ENCODE assay signal across 17 cellular contexts in genomic region chr2:181916726-181917377, GRCh38. TPM values are rescaled to one million over a fixed set of nuclear protein-coding genes. Genes with fewer than 3 reads are reported as not detected.
A peak's percentile ranks its signal among the peaks of the same experiment; 100 is the strongest.
DNase-seq lines count a peak whose midpoint lies in the region; ATAC-seq and TF ChIP-seq lines count a peak whose summit lies in the region.
"Had no signal": no experiment of that assay in that cellular context is flagged by ENCODE, and none has a peak within 500 bp of the region (broad histone marks: within the 10 kb centered on the region; RNA-seq: fewer than 3 reads in every experiment).

No MANE protein-coding gene starts in this region.

- H3K9me3 Mint-ChIP-seq in effector memory CD8-positive, alpha-beta T cell: no peaks in the 10 kb centered on the region

- no CpG with 5 or more reads among the region's 4 CpGs for WGBS in IMR-90 (ENCODE audit: extremely low coverage in 2 of 2, insufficient read length in 1 of 2), 2 experiments

- peak; percentile 28 for DNase-seq in A172 (ENCODE audit: low spot score)
- peak; percentile 69 for DNase-seq in IMR-90
- DNase-seq in astrocyte of the hippocampus (ENCODE audit: low read depth, low spot score): peak; percentile 46
- DNase-seq in glomerular visceral epithelial cell (ENCODE audit: extremely low spot score): peak; percentile 23
- no peak for DNase-seq in NCI-H526 treated with DMSO at 0.1 percent for 48 hours (lab: John Stamatoyannopoulos, UW)
- DNase-seq in HEK293T (ENCODE audit: extremely low spot score): no peak
- DNase-seq in effector memory CD8-positive, alpha-beta T cell: no peak
- DNase-seq: activated CD8-positive, alpha-beta T cell treated with anti-CD3 and anti-CD28 coated beads, Interleukin-2, amount 10 ng/mL, durations not matched to agents 7 days and 5 days; cerebellar nuclear complex; KBM-7; midbrain; NCI-H1930; NCI-H774; ovary; stimulated activated CD4-positive, alpha-beta T cell treated with anti-CD3 and anti-CD28 coated beads, Interleukin-12 subunit alpha, Interleukin-12 subunit beta, amount 100 ng/mL, for 4 hours had no signal

- H3K4me3 ChIP-seq in IMR-90 (ENCODE audit: insufficient read depth, low read depth, low read length): no peak overlapping the region
- H3K4me3 ChIP-seq: ovary had no signal

- ATAC-seq in IMR-90 (ENCODE audit: low read depth) (peak; percentile 54), esophagus mucosa (no peak)
- ATAC-seq in effector memory CD8-positive, alpha-beta T cell (replicated peaks): no peak
- ATAC-seq: activated CD8-positive, alpha-beta T cell treated with anti-CD3 and anti-CD28 coated beads, Interleukin-2, amount 10 ng/mL, durations not matched to agents 7 days and 5 days; Right ventricle myocardium inferior had no signal

- no peak overlapping the region for H2BK15ac ChIP-seq in IMR-90 (ENCODE audit: low read depth, low read length)

- no TSS peak for BruUV-seq in IMR-90 (replicated peaks; lab: Mats Ljungman, UMichigan)

- peaks cover 32% of the 10 kb centered on the region for H3K36me3 Mint-ChIP-seq in effector memory CD8-positive, alpha-beta T cell (ENCODE audit: insufficient read depth)

- TF ChIP-seq POLR2A in IMR-90 (IDR thresholded peaks at IDR 0.05; ENCODE audit: low read depth, low read length): no peak

- H2BK5ac ChIP-seq in IMR-90 (ENCODE audit: low read depth, low read length, poor library complexity, severe bottlenecking): peak overlapping the region; percentile 70

- peaks cover 21 to 50% of the 10 kb centered on the region in 2 experiments for H3K79me1 ChIP-seq in IMR-90 (ENCODE audit: low read depth in 1 of 2, low read length in 2 of 2)

- peak overlapping the region; percentile 6; the same call in 1 of the 2 replicates for H3K27ac ChIP-seq in IMR-90 (ENCODE audit: insufficient read depth, low read length)
- H3K27ac ChIP-seq: ovary had no signal

- no peak overlapping the region for H2BK20ac ChIP-seq in IMR-90 (ENCODE audit: low read depth, low read length)

- no peak overlapping the region for H3K9ac ChIP-seq in IMR-90 (ENCODE audit: low read depth, low read length)

- H3K4me1 ChIP-seq in IMR-90 (ENCODE audit: control insufficient read depth, insufficient read depth, low read length): peaks cover 8% of the 10 kb centered on the region

- dilution Hi-C loops in IMR-90 (cut with HindIII; ENCODE audit: low sequenced_read_pairs, unreplicated experiment): no loop called here

- no peak overlapping the region; the same call in 1 of the 2 replicates for H3K4me2 ChIP-seq in IMR-90 (ENCODE audit: low read depth, low read length)

- H4K91ac ChIP-seq in IMR-90 (ENCODE audit: insufficient read depth, low read depth, low read length): no peak overlapping the region

- no peak overlapping the region; the same call in 1 of the 2 replicates for H3K23ac ChIP-seq in IMR-90 (ENCODE audit: low read depth, low read length)

- H3K27me3 Mint-ChIP-seq in effector memory CD8-positive, alpha-beta T cell: no peaks in the 10 kb centered on the region

- no peaks in the 10 kb centered on the region for H3K27me3 ChIP-seq in IMR-90 (ENCODE audit: control insufficient read depth, insufficient read depth, low read length)
- H3K27me3 ChIP-seq: ovary had no signal

- no peaks in the 10 kb centered on the region for H3K9me3 ChIP-seq in IMR-90 (ENCODE audit: control insufficient read depth, insufficient read depth, low read length)
- H3K9me3 ChIP-seq: ovary had no signal

- no peak overlapping the region for H3K56ac ChIP-seq in IMR-90 (ENCODE audit: extremely low read depth, insufficient read depth, low read length)

- no peak overlapping the region for H2AK9ac ChIP-seq in IMR-90 (replicated peaks; ENCODE audit: low read depth, low read length, poor library complexity)

- no peaks in the 10 kb centered on the region for H3K4me1 Mint-ChIP-seq in effector memory CD8-positive, alpha-beta T cell (ENCODE audit: low read depth in 2 of 2)

- H3K4ac ChIP-seq in IMR-90 (ENCODE audit: low read depth, low read length): 0 out of 2 replicates have a peak overlapping the region, but pooled peaks have one; percentile 24

- H3K14ac ChIP-seq in IMR-90 (replicated peaks; ENCODE audit: low read depth, low read length): 0 out of 2 replicates have a peak overlapping the region, but pooled peaks have one; percentile 22

- no peak for TF ChIP-seq RAD21 in IMR-90 (IDR thresholded peaks at IDR 0.05; ENCODE audit: low read length)

- no peak overlapping the region for H4K5ac ChIP-seq in IMR-90 (ENCODE audit: low read depth, low read length)

- POLR2A ChIA-PET in IMR-90 (lab: Charles Lee; ENCODE audit: unreplicated experiment): no interaction called here
- POLR2A ChIA-PET in HEK293T (lab: Yijun Ruan, JAX): no interaction called here

- CTCF ChIA-PET in IMR-90 (lab: Yijun Ruan, JAX) (interaction anchor here (0.8 kb wide), 1 partner anchor 12 kb away, joined by 4 read pairs; no protein-coding TSS in a partner anchor), HEK293T (lab: Yijun Ruan, JAX) (no interaction called here)

- no peak overlapping the region for H3K27ac Mint-ChIP-seq in effector memory CD8-positive, alpha-beta T cell
- H3K27ac Mint-ChIP-seq: activated CD8-positive, alpha-beta T cell treated with anti-CD3 and anti-CD28 coated beads, Interleukin-2, amount 10 ng/mL, durations not matched to agents 7 days and 5 days had no signal

- H2BK120ac ChIP-seq in IMR-90 (ENCODE audit: low read depth, low read length): no peak overlapping the region

- TF ChIP-seq CTCF in IMR-90 (conservative IDR thresholded peaks at IDR 0.05; ENCODE audit: low read depth, low read length): no peak

- intact Hi-C loops in IMR-90 (cut with micrococcal nuclease): loop anchor here (5.0 kb wide), 1 partner anchor 160 kb away; no protein-coding TSS in a partner anchor

- in situ Hi-C loops in IMR-90 (cut with MboI; ENCODE audit: low sequenced_read_pairs): loop anchor here (25.0 kb wide), 1 partner anchor 745 kb away; no protein-coding TSS in a partner anchor

- peak overlapping the region; percentile 71; the same call in 1 of the 2 replicates for H2AK5ac ChIP-seq in IMR-90 (ENCODE audit: low read depth, low read length)

- H3K9me1 ChIP-seq in IMR-90 (ENCODE audit: insufficient read depth, low read length): peaks cover 13% of the 10 kb centered on the region

- H3K4me3 Mint-ChIP-seq in effector memory CD8-positive, alpha-beta T cell: no peak overlapping the region
- H3K4me3 Mint-ChIP-seq: activated CD8-positive, alpha-beta T cell treated with anti-CD3 and anti-CD28 coated beads, Interleukin-2, amount 10 ng/mL, durations not matched to agents 7 days and 5 days had no signal

- no peak overlapping the region for H3K18ac ChIP-seq in IMR-90 (ENCODE audit: low read depth, low read length)

- peaks cover 7% of the 10 kb centered on the region; the same call in 1 of the 2 replicates for H4K20me1 ChIP-seq in IMR-90 (ENCODE audit: insufficient read depth, low read length)

- peak overlapping the region in 1 of 2 experiments; percentile 26; a peak in 2 of 4 replicates for H4K8ac ChIP-seq in IMR-90 (ENCODE audit: low read depth in 2 of 2, low read length in 2 of 2)

- H3K36me3 ChIP-seq in IMR-90 (ENCODE audit: control insufficient read depth, insufficient read depth, low read length): peaks cover 36% of the 10 kb centered on the region
- H3K36me3 ChIP-seq: ovary had no signal

- no peak overlapping the region for H2AFZ ChIP-seq in IMR-90 (replicated peaks; ENCODE audit: low read length, poor library complexity)

TF ChIP-seq in IMR-90, 13 proteins besides CTCF, POLR2A, EP300 and RAD21:
- TF ChIP-seq NFE2L2 (IDR thresholded peaks at IDR 0.05; ENCODE audit: low read depth, low read length) (no peak), BHLHE40 (IDR thresholded peaks at IDR 0.05; ENCODE audit: low read depth, low read length) (no peak), MXI1 (IDR thresholded peaks at IDR 0.05; ENCODE audit: borderline replicate concordance, low read depth, low read length) (no peak), RCOR1 (IDR thresholded peaks at IDR 0.05; ENCODE audit: insufficient replicate concordance, low read length) (no peak), CHD1 (IDR thresholded peaks at IDR 0.05; ENCODE audit: low read depth, low read length) (no peak)
- TF ChIP-seq, protein P1, sequence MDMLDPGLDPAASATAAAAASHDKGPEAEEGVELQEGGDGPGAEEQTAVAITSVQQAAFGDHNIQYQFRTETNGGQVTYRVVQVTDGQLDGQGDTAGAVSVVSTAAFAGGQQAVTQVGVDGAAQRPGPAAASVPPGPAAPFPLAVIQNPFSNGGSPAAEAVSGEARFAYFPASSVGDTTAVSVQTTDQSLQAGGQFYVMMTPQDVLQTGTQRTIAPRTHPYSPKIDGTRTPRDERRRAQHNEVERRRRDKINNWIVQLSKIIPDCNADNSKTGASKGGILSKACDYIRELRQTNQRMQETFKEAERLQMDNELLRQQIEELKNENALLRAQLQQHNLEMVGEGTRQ (IDR thresholded peaks at IDR 0.05; ENCODE audit: low read depth, low read length): no peak
TF ChIP-seq in IMR-90: peak in this region for 0.

TF ChIP-seq in HEK293T, 16 proteins besides CTCF, POLR2A, EP300 and RAD21:
- TF ChIP-seq HDGF (IDR thresholded peaks at IDR 0.05; ENCODE audit: borderline replicate concordance): no peak
- TF ChIP-seq, protein P2, sequence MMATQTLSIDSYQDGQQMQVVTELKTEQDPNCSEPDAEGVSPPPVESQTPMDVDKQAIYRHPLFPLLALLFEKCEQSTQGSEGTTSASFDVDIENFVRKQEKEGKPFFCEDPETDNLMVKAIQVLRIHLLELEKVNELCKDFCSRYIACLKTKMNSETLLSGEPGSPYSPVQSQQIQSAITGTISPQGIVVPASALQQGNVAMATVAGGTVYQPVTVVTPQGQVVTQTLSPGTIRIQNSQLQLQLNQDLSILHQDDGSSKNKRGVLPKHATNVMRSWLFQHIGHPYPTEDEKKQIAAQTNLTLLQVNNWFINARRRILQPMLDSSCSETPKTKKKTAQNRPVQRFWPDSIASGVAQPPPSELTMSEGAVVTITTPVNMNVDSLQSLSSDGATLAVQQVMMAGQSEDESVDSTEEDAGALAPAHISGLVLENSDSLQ (IDR thresholded peaks at IDR 0.05): no peak
- no peak for TF ChIP-seq TARDBP (IDR thresholded peaks at IDR 0.05)
- no peak for TF ChIP-seq LEF1 (IDR thresholded peaks at IDR 0.05; ENCODE audit: borderline replicate concordance)
- TF ChIP-seq FOXM1 (IDR thresholded peaks at IDR 0.05; ENCODE audit: borderline replicate concordance): no peak
- no peak for TF ChIP-seq ZNF384 (IDR thresholded peaks at IDR 0.05)
- TF ChIP-seq ELF4 (IDR thresholded peaks at IDR 0.05): no peak
- TF ChIP-seq BHLHE40 (IDR thresholded peaks at IDR 0.05; ENCODE audit: borderline replicate concordance): no peak
- TF ChIP-seq ARNT (IDR thresholded peaks at IDR 0.05): no peak
- TF ChIP-seq FOXA1 (IDR thresholded peaks at IDR 0.05): no peak
- no peak for TF ChIP-seq SUZ12 (IDR thresholded peaks at IDR 0.05)

RNA-seq across cellular contexts. Expression of gene ITPRID2, which starts 25.3 kb away (rescaled TPM):
- 317 and 424 TPM in 2 replicates for total RNA-seq in A172 (2014; rRNA removed; shearing (Covaris generic))
- 168 and 187 TPM in 2 replicates for total RNA-seq in IMR-90 (2012; rRNA removed)
- 61.6 and 74.1 TPM in 2 replicates for polyA plus RNA-seq in IMR-90 (2012; rRNA removed)
- 28.0 and 39.0 TPM in 2 replicates for polyA plus RNA-seq in IMR-90 (2012; cell fraction: cytosol; rRNA removed)
- 35.1 and 131 TPM in 2 replicates for polyA plus RNA-seq in IMR-90 (2012; cell fraction: nucleus; rRNA removed; ENCODE audit: low replicate concordance)
- total RNA-seq in esophagus mucosa: 73.7 TPM

Comparison
In these comparisons a context has a peak if more than half of its experiments do, and no peak if none do; other contexts are left out.
1. DNase-seq: peak in A172 (single experiment), IMR-90 (single experiment), astrocyte of the hippocampus (single experiment) and glomerular visceral epithelial cell (single experiment); none in NCI-H526 treated with DMSO at 0.1 percent for 48 hours (single experiment), HEK293T (single experiment) and effector memory CD8-positive, alpha-beta T cell (0 of 3).